ENCODE assay signal across 8 cellular contexts in the genomic region with DNA sequence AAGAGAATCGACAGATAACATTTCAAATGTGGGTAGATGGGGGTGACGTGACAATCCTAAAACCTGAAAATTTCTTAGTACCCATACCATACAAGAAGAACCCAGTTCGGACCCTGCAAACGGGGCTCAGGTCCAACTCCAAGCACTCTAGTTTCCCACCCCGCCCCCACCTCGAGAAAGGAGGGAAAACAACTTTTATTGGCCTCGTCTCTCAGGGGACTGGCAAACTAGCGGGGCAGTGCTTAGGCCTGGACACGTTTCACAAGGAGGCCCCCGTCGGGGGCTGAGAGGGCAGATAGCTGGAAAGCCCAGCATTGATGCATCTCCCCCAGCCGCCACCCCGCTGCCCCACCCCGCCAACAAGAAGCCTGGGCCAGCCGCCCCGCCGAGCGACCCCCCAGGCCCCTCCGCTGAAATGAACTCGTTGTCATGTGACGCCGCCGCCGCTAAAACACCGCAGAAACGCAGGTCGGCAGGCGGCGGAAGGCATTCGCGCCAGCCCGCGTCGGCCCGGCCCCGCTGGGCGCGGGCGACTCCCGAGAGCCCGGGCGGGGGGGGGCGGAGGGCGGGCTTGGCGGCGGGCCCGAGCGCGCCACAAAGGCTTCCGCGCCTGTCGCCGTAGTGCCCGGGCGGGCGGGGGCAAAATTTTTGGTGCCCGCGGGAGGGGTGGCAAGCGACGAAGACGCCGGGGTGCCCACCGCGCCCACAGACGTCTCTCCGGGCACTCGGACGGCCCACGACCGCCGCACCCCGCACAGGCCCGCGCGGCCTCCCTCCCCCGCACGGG. TPM values are rescaled to one million over a fixed set of nuclear protein-coding genes. Genes with fewer than 3 reads are reported as not detected.
DNase-seq lines count a peak whose midpoint lies in the region; ATAC-seq and TF ChIP-seq lines count a peak whose summit lies in the region.

No MANE protein-coding gene starts in this region.

- H3K4me1 ChIP-seq in ascending aorta (peaks cover 3 to 31% of the 10 kb centered on the region in 2 donors), aorta (ENCODE audit: control insufficient read depth in 1 of 2, insufficient read depth in 2 of 2, low read length in 2 of 2) (peaks cover 5% of the 10 kb centered on the region in 2 donors)

- POLR2A ChIA-PET in HEK293T (lab: Yijun Ruan, JAX): interaction anchor here (1.0 to 3.2 kb wide), 12 partner anchors 15 to 554 kb away, joined by 3 to 36 read pairs (median 6); a partner anchor contains a TSS

- peak; percentile 50 for ATAC-seq in aorta (ENCODE audit: low FRiP score)

- H3K27ac ChIP-seq in ascending aorta (peak overlapping the region; percentile 97 to 98), aorta (ENCODE audit: low read depth in 1 of 2, low read length in 2 of 2) (peak overlapping the region; percentile 76 to 85)

- intact Hi-C loops in ascending aorta (cut with DNase I): loop anchor here (1.0 to 10.0 kb wide), 11 partner anchors 35 to 785 kb away; a partner anchor contains a TSS
- intact Hi-C loops in aorta (cut with DNase I): loop anchor here (1.0 to 10.0 kb wide), 12 partner anchors 67 to 674 kb away; a partner anchor contains a TSS

- no peak for TF ChIP-seq CTCF in ascending aorta (IDR thresholded peaks at IDR 0.05)

- CTCF ChIA-PET in HEK293T (lab: Yijun Ruan, JAX): interaction anchor here (1.0 to 3.7 kb wide), 10 partner anchors 10 to 677 kb away, joined by 3 to 28 read pairs (median 8); no protein-coding TSS in a partner anchor

- no peaks in the 10 kb centered on the region for H3K9me3 ChIP-seq in ascending aorta
- H3K9me3 ChIP-seq in aorta (ENCODE audit: control insufficient read depth, low read length): no peaks in the 10 kb centered on the region

- no peaks in the 10 kb centered on the region for H3K36me3 ChIP-seq in ascending aorta
- H3K36me3 ChIP-seq in aorta (ENCODE audit: control insufficient read depth in 1 of 2, insufficient read depth in 2 of 2, low read length in 1 of 2): no peaks in the 10 kb centered on the region

- DNase-seq in DMS79 treated with DMSO at 0.1 percent for 48 hours (lab: John Stamatoyannopoulos, UW): peak; percentile 70
- DNase-seq in HEK293T (ENCODE audit: extremely low spot score): peak; percentile 73
- DNase-seq in NCI-H1694 (lab: John Stamatoyannopoulos, UW): peak; percentile 53
- peak; percentile 62 for DNase-seq in T-helper 9 cell
- DNase-seq in ascending aorta (ENCODE audit: low spot score in 2 of 2): peak; percentile 10 to 81
- DNase-seq in hepatic stellate cell (ENCODE audit: low spot score): peak; percentile 43
- DNase-seq in retina: peak; percentile 77
- peak; percentile 82 to 90 for DNase-seq in aorta

- WGBS in aorta, 2 donors: 1% methylated on average over 48 to 77 of the region's 77 CpGs

- no peaks in the 10 kb centered on the region for H3K27me3 ChIP-seq in ascending aorta
- H3K27me3 ChIP-seq in aorta (ENCODE audit: control insufficient read depth in 1 of 2, insufficient read depth in 2 of 2, low read length in 1 of 2): no peaks in the 10 kb centered on the region

- H3K4me3 ChIP-seq in ascending aorta: peak overlapping the region; percentile 92 to 93
- H3K4me3 ChIP-seq in aorta (ENCODE audit: low read length in 2 of 2): peak overlapping the region; percentile 84 to 85

TF ChIP-seq in HEK293T, 16 proteins besides CTCF, POLR2A, EP300 and RAD21:
- TF ChIP-seq FOXA1 (IDR thresholded peaks at IDR 0.05) (no peak), NFRKB (IDR thresholded peaks at IDR 0.05) (no peak), ARNT (IDR thresholded peaks at IDR 0.05) (peak; percentile 100), TARDBP (IDR thresholded peaks at IDR 0.05) (no peak), L3MBTL2 (conservative IDR thresholded peaks at IDR 0.05) (peak; percentile 77), LEF1 (IDR thresholded peaks at IDR 0.05; ENCODE audit: borderline replicate concordance) (no peak), HDGF (IDR thresholded peaks at IDR 0.05; ENCODE audit: borderline replicate concordance) (no peak), SUZ12 (IDR thresholded peaks at IDR 0.05) (no peak), CTBP1 (IDR thresholded peaks at IDR 0.05; ENCODE audit: borderline replicate concordance) (peak; percentile 89), FOXK2 (IDR thresholded peaks at IDR 0.05) (no peak), SP1 (IDR thresholded peaks at IDR 0.05) (no peak), BHLHE40 (IDR thresholded peaks at IDR 0.05; ENCODE audit: borderline replicate concordance) (no peak), FOXM1 (IDR thresholded peaks at IDR 0.05; ENCODE audit: borderline replicate concordance) (peak; percentile 93), ZNF384 (IDR thresholded peaks at IDR 0.05) (no peak), ELF4 (IDR thresholded peaks at IDR 0.05) (no peak)
- TF ChIP-seq, protein P1, sequence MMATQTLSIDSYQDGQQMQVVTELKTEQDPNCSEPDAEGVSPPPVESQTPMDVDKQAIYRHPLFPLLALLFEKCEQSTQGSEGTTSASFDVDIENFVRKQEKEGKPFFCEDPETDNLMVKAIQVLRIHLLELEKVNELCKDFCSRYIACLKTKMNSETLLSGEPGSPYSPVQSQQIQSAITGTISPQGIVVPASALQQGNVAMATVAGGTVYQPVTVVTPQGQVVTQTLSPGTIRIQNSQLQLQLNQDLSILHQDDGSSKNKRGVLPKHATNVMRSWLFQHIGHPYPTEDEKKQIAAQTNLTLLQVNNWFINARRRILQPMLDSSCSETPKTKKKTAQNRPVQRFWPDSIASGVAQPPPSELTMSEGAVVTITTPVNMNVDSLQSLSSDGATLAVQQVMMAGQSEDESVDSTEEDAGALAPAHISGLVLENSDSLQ (IDR thresholded peaks at IDR 0.05): no peak

RNA-seq across cellular contexts. Expression of a gene that starts 0.7 kb away (rescaled TPM):
- total RNA-seq in ascending aorta: 27.2 TPM
- 10 to 100 TPM; 63.6 to 68.6 TPM for total RNA-seq in aorta
- polyA plus RNA-seq in aorta: 10 to 100 TPM; 11.0 to 13.2 TPM

Comparison
In these comparisons a context has a peak if more than half of its experiments do, and no peak if none do; other contexts are left out.
1. Peak in every context shown above with its lines: DNase-seq, ATAC-seq, H3K4me3 ChIP-seq and H3K27ac ChIP-seq.